14 cellular contexts compared by ENCODE assay signal in the genomic region with DNA sequence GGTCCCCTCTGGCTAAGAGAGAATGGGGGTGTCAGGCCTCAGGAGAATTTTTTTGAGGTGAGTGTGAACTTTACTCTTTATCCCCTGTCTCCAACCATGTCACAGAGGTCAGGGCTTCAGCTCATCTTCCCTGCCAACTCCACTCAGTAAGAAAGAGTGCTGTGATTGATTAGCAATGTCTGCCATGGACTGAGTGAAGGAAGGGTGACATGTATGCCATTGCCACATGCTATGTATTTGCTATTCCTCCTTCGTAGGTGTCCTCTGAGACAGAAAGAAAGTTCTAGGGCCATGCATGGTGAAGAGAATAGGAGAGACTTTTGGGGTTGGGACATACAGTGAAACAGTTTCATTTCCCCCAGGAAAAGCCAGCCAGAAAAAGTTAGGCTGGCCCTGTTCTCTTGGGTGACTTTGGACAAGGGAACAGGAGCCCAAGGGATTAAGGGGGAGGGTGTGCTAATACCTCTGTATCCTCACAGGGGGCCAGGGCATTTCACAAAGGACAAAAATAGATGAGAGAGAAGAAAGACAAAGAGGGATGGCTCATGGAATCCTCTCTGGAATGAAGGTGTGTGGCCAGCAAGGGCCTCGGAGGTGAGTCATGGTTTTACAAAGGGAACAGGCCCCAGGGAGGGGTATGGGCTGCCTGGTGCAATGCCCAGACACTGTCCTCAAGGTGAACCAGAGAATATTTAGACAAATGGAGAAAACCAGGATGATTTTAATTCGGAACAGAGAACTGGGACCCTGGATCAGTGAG. TPM values are rescaled to one million over a fixed set of nuclear protein-coding genes. Genes with fewer than 3 reads are reported as not detected.
DNase-seq lines count a peak whose midpoint lies in the region; ATAC-seq and TF ChIP-seq lines count a peak whose summit lies in the region.
"Had no signal": no experiment of that assay in that cellular context is flagged by ENCODE, and none has a peak within 500 bp of the region (broad histone marks: within the 10 kb centered on the region; RNA-seq: fewer than 3 reads in every experiment).

No MANE protein-coding gene starts in this region.

- no peaks in the 10 kb centered on the region for H3K9me3 ChIP-seq in gastrocnemius medialis

- DNase-seq in NCI-H82 (lab: John Stamatoyannopoulos, UW) (peak; percentile 41), NCI-H82 treated with DMSO at 0.1 percent for 48 hours (lab: John Stamatoyannopoulos, UW; ENCODE audit: unreplicated experiment) (no peak), RPMI7951 (ENCODE audit: low read depth) (peak; percentile 16), fibroblast of the aortic adventitia (ENCODE audit: low read depth) (peak; percentile 27), gastrocnemius medialis (peak in 1 of 2 donors; percentile 84), NCI-H524 treated with DMSO at 0.1 percent for 48 hours (lab: John Stamatoyannopoulos, UW) (no peak)
- DNase-seq in activated T-helper 2 cell treated with anti-CD3 and anti-CD28 coated beads, Interferon-gamma antibody, Interleukin-2, Interleukin-4, amounts not matched to agents 10 μg/mL and 5 μg/mL and 100 μg/mL, durations not matched to agents 14 hours and 24 hours and 36 hours (ENCODE audit: low spot score): no peak
- DNase-seq: activated naive CD8-positive, alpha-beta T cell treated with anti-CD3 and anti-CD28 coated beads for 36 hours; small intestine had no signal

- no peaks in the 10 kb centered on the region for H3K36me3 ChIP-seq in gastrocnemius medialis

- H3K4me1 ChIP-seq in gastrocnemius medialis: peaks cover 16 to 26% of the 10 kb centered on the region in 2 donors

- H3K27ac ChIP-seq in gastrocnemius medialis: peak overlapping the region; percentile 63 to 82 (median 72)

- intact Hi-C loops in gastrocnemius medialis (cut with DNase I; ENCODE audit: low total_unique reads): loop anchor here (1.0 kb wide), 1 partner anchor 14 kb away; the partner anchor contains the start of gene MYL2
- intact Hi-C loops in activated T-helper 2 cell treated with anti-CD3 and anti-CD28 coated beads, Interferon-gamma antibody, Interleukin-2, Interleukin-4, amounts not matched to agents 10 μg/mL and 5 μg/mL and 100 μg/mL, durations not matched to agents 14 hours and 24 hours and 36 hours (cut with micrococcal nuclease): no loop called here

- peaks cover 8% of the 10 kb centered on the region for H3K27me3 Mint-ChIP-seq in activated T-helper 2 cell treated with anti-CD3 and anti-CD28 coated beads, Interferon-gamma antibody, Interleukin-2, Interleukin-4, amounts not matched to agents 10 μg/mL and 5 μg/mL and 100 μg/mL, durations not matched to agents 14 hours and 24 hours and 36 hours (ENCODE audit: low read depth)

- no peaks in the 10 kb centered on the region for H3K9me3 Mint-ChIP-seq in activated T-helper 2 cell treated with anti-CD3 and anti-CD28 coated beads, Interferon-gamma antibody, Interleukin-2, Interleukin-4, amounts not matched to agents 10 μg/mL and 5 μg/mL and 100 μg/mL, durations not matched to agents 14 hours and 24 hours and 36 hours
- H3K9me3 Mint-ChIP-seq: activated naive CD8-positive, alpha-beta T cell treated with anti-CD3 and anti-CD28 coated beads for 36 hours; dendritic cell treated with granulocyte-macrophage colony-stimulating factor and Interleukin-4, amounts not matched to agents 40 ng/mL and 50 ng/mL, for 4 days; nephron had no signal

- H3K36me3 Mint-ChIP-seq in activated T-helper 2 cell treated with anti-CD3 and anti-CD28 coated beads, Interferon-gamma antibody, Interleukin-2, Interleukin-4, amounts not matched to agents 10 μg/mL and 5 μg/mL and 100 μg/mL, durations not matched to agents 14 hours and 24 hours and 36 hours (ENCODE audit: low read depth): no peaks in the 10 kb centered on the region
- H3K36me3 Mint-ChIP-seq: activated naive CD8-positive, alpha-beta T cell treated with anti-CD3 and anti-CD28 coated beads for 36 hours had no signal

- peaks cover 2% of the 10 kb centered on the region for H3K4me1 Mint-ChIP-seq in activated T-helper 2 cell treated with anti-CD3 and anti-CD28 coated beads, Interferon-gamma antibody, Interleukin-2, Interleukin-4, amounts not matched to agents 10 μg/mL and 5 μg/mL and 100 μg/mL, durations not matched to agents 14 hours and 24 hours and 36 hours (ENCODE audit: low read depth)

- TF ChIP-seq POLR2A in gastrocnemius medialis (IDR thresholded peaks at IDR 0.05): no peak

- H3K27me3 ChIP-seq in gastrocnemius medialis: no peaks in the 10 kb centered on the region

- H3K4me3 ChIP-seq in fibroblast of the aortic adventitia (ENCODE audit: low read depth, low read length) (no peak overlapping the region), gastrocnemius medialis (no peak overlapping the region)

- ATAC-seq in gastrocnemius medialis (peak; percentile 49 to 75), HG03108 (IDR thresholded peaks at IDR 0.05; ENCODE audit: unreplicated experiment) (no peak)
- ATAC-seq: left lobe of liver had no signal

- no peak for TF ChIP-seq CTCF in fibroblast of the aortic adventitia (IDR thresholded peaks at IDR 0.05; ENCODE audit: insufficient read depth, low read length)
- TF ChIP-seq CTCF in gastrocnemius medialis (IDR thresholded peaks at IDR 0.05 in 4 of 5, conservative IDR thresholded peaks at IDR 0.05 in 1 of 5): no peak

- in situ Hi-C loops in gastrocnemius medialis (cut with MboI; ENCODE audit: low sequenced_read_pairs in 4 of 4): loop anchor here in 3 of 4 donors (10.0 to 25.0 kb wide), 2 partner anchors 378 to 381 kb away; no protein-coding TSS in a partner anchor

- H3K27ac Mint-ChIP-seq in activated T-helper 2 cell treated with anti-CD3 and anti-CD28 coated beads, Interferon-gamma antibody, Interleukin-2, Interleukin-4, amounts not matched to agents 10 μg/mL and 5 μg/mL and 100 μg/mL, durations not matched to agents 14 hours and 24 hours and 36 hours: no peak overlapping the region
- H3K27ac Mint-ChIP-seq: activated naive CD8-positive, alpha-beta T cell treated with anti-CD3 and anti-CD28 coated beads for 36 hours; dendritic cell treated with granulocyte-macrophage colony-stimulating factor and Interleukin-4, amounts not matched to agents 40 ng/mL and 50 ng/mL, for 4 days; nephron had no signal

- no peak overlapping the region for H3K4me3 Mint-ChIP-seq in activated T-helper 2 cell treated with anti-CD3 and anti-CD28 coated beads, Interferon-gamma antibody, Interleukin-2, Interleukin-4, amounts not matched to agents 10 μg/mL and 5 μg/mL and 100 μg/mL, durations not matched to agents 14 hours and 24 hours and 36 hours (ENCODE audit: low read depth)
- H3K4me3 Mint-ChIP-seq: activated naive CD8-positive, alpha-beta T cell treated with anti-CD3 and anti-CD28 coated beads for 36 hours; dendritic cell treated with granulocyte-macrophage colony-stimulating factor and Interleukin-4, amounts not matched to agents 40 ng/mL and 50 ng/mL, for 4 days; nephron had no signal

RNA-seq across cellular contexts. Expression of gene MYL2, which starts 13.9 kb away (rescaled TPM):
- total RNA-seq in RPMI7951 (2014; rRNA removed; shearing (Covaris generic)): not detected in 2 replicates
- total RNA-seq in fibroblast of the aortic adventitia (ENCODE audit: low replicate concordance) (not detected in 2 replicates), gastrocnemius medialis (1,000 to 10,000 TPM in 3 of 4 donors, 100 to 1,000 TPM in 1; 817 to 5,649 (median 2,775) TPM)
- total RNA-seq in activated T-helper 2 cell treated with anti-CD3 and anti-CD28 coated beads, Interferon-gamma antibody, Interleukin-2, Interleukin-4, amounts not matched to agents 10 μg/mL and 5 μg/mL and 100 μg/mL, durations not matched to agents 14 hours and 24 hours and 36 hours: not detected in 2 replicates
- total RNA-seq: activated CD8-positive, alpha-beta memory T cell treated with anti-CD3 and anti-CD28 coated beads for 36 hours; activated naive CD8-positive, alpha-beta T cell treated with anti-CD3 and anti-CD28 coated beads for 36 hours; left lobe of liver had no signal

Comparison
In these comparisons a context has a peak if more than half of its experiments do, and no peak if none do; other contexts are left out.
1. DNase-seq: peak in NCI-H82 (single experiment), RPMI7951 (single experiment) and fibroblast of the aortic adventitia (single experiment); none in NCI-H82 treated with DMSO at 0.1 percent for 48 hours (single experiment), activated T-helper 2 cell treated with anti-CD3 and anti-CD28 coated beads, Interferon-gamma antibody, Interleukin-2, Interleukin-4, amounts not matched to agents 10 μg/mL and 5 μg/mL and 100 μg/mL, durations not matched to agents 14 hours and 24 hours and 36 hours (single experiment) and NCI-H524 treated with DMSO at 0.1 percent for 48 hours (single experiment).
2. RNA of gene MYL2, which starts 13.9 kb away (total RNA-seq): 817 to 5,649 TPM in gastrocnemius medialis; not detected in RPMI7951, not detected in fibroblast of the aortic adventitia and not detected in activated T-helper 2 cell treated with anti-CD3 and anti-CD28 coated beads, Interferon-gamma antibody, Interleukin-2, Interleukin-4, amounts not matched to agents 10 μg/mL and 5 μg/mL and 100 μg/mL, durations not matched to agents 14 hours and 24 hours and 36 hours; every median in the first group is over 100 times any median in the second.